ENCODE assay signal across 10 cellular contexts in genomic region chr12:8947737-8948136, GRCh38. TPM values are rescaled to one million over a fixed set of nuclear protein-coding genes. Genes with fewer than 3 reads are reported as not detected.
DNase-seq lines count a peak whose midpoint lies in the region; ATAC-seq and TF ChIP-seq lines count a peak whose summit lies in the region.
"Had no signal": no experiment of that assay in that cellular context is flagged by ENCODE, and none has a peak within 500 bp of the region (broad histone marks: within the 10 kb centered on the region; RNA-seq: fewer than 3 reads in every experiment).

No MANE protein-coding gene starts in this region.

- H3K9me3 ChIP-seq in left ventricle myocardium inferior (replicated peaks) (peaks cover 1% of the 10 kb centered on the region), thymus (ENCODE audit: control insufficient read depth) (no peaks in the 10 kb centered on the region)
- H3K9me3 ChIP-seq: thyroid gland had no signal

- H3K4me3 ChIP-seq in left ventricle myocardium inferior (peak overlapping the region; percentile 78), fibroblast of pulmonary artery (replicated peaks; ENCODE audit: low read depth, low read length) (peak overlapping the region; percentile 84), thymus (ENCODE audit: low read length) (peak overlapping the region; percentile 11)
- H3K4me3 ChIP-seq: thyroid gland had no signal

- intact Hi-C loops in left ventricle myocardium inferior (cut with micrococcal nuclease) (no loop called here), left ventricle myocardium superior (cut with micrococcal nuclease) (no loop called here)

- H3K27me3 ChIP-seq in left ventricle myocardium inferior (ENCODE audit: low read depth) (no peaks in the 10 kb centered on the region), thymus (ENCODE audit: control insufficient read depth, insufficient read depth) (no peaks in the 10 kb centered on the region)
- H3K27me3 ChIP-seq: thyroid gland had no signal

- DNase-seq in left ventricle myocardium inferior (no peak), left ventricle myocardium superior (no peak), RKO (ENCODE audit: low spot score) (peak; percentile 56), fibroblast of pulmonary artery (ENCODE audit: low read depth) (peak; percentile 7), T1000 (lab: John Stamatoyannopoulos, UW) (no peak), left lobe of liver (ENCODE audit: low spot score) (no peak)
- DNase-seq in stimulated activated CD4-positive, alpha-beta T cell treated with anti-CD3 and anti-CD28 coated beads, Interleukin-15, amount 100 ng/mL, for 24 hours: no peak
- DNase-seq: NCI-H226, thyroid gland had no signal

- no peak for ATAC-seq in left ventricle myocardium superior
- ATAC-seq in left lobe of liver: no peak

- H3K27ac ChIP-seq in left ventricle myocardium inferior (replicated peaks) (no peak overlapping the region), thymus (ENCODE audit: low read depth) (no peak overlapping the region)

- TF ChIP-seq CTCF in left ventricle myocardium inferior (IDR thresholded peaks at IDR 0.05; ENCODE audit: borderline replicate concordance) (no peak), fibroblast of pulmonary artery (IDR thresholded peaks at IDR 0.05; ENCODE audit: low read length, missing control alignments) (no peak)

- H3K36me3 ChIP-seq in left ventricle myocardium inferior: peaks cover 36% of the 10 kb centered on the region
- peaks cover 19% of the 10 kb centered on the region for H3K36me3 ChIP-seq in thymus (ENCODE audit: control insufficient read depth, insufficient read depth)

- peaks cover 51% of the 10 kb centered on the region for H3K4me1 ChIP-seq in left ventricle myocardium inferior
- peaks cover 16% of the 10 kb centered on the region for H3K4me1 ChIP-seq in thymus (ENCODE audit: control insufficient read depth, insufficient read depth, low read length)

RNA-seq across cellular contexts. Expression of gene M6PR, which starts 1.7 kb away (rescaled TPM):
- total RNA-seq in left ventricle myocardium inferior (94.2 TPM), left ventricle myocardium superior (87.5 TPM), left lobe of liver (40.4 TPM)
- polyA plus RNA-seq in thymus: 101 TPM

RNA-seq across cellular contexts. Expression of gene PHC1, which starts 33.4 kb away (rescaled TPM):
- 23.4 TPM for total RNA-seq in left ventricle myocardium inferior
- 24.7 TPM for total RNA-seq in left ventricle myocardium superior
- 73.2 TPM for polyA plus RNA-seq in thymus
- 4.6 TPM for total RNA-seq in left lobe of liver

RNA-seq across cellular contexts. Expression of gene KLRG1, which starts 41.6 kb away (rescaled TPM):
- total RNA-seq in left ventricle myocardium inferior: 6.9 TPM
- 5.6 TPM for total RNA-seq in left ventricle myocardium superior
- polyA plus RNA-seq in thymus: 5.2 TPM
- 1.9 TPM for total RNA-seq in left lobe of liver

Comparison
In these comparisons a context has a peak if more than half of its experiments do, and no peak if none do; other contexts are left out.
1. DNase-seq: peak in RKO (single experiment) and fibroblast of pulmonary artery (single experiment); none in left ventricle myocardium inferior (single experiment), left ventricle myocardium superior (single experiment), stimulated activated CD4-positive, alpha-beta T cell treated with anti-CD3 and anti-CD28 coated beads, Interleukin-15, amount 100 ng/mL, for 24 hours (single experiment), T1000 (single experiment) and left lobe of liver (single experiment).
2. H3K4me3 ChIP-seq: peak in every context shown above with its lines; median percentile 84 in fibroblast of pulmonary artery; 78 in left ventricle myocardium inferior; 11 in thymus.